In genomic region chr19:30666301-30666803, GRCh38 we compare ENCODE assay signal across 8 cellular contexts.
A peak's percentile ranks its signal among the peaks of the same experiment; 100 is the strongest.
DNase-seq lines count a peak whose midpoint lies in the region; ATAC-seq and TF ChIP-seq lines count a peak whose summit lies in the region.

No MANE protein-coding gene starts in this region.

- TF ChIP-seq CTCF in GM12874 (IDR thresholded peaks at IDR 0.05; ENCODE audit: insufficient read depth, low read depth, low read length): peak; percentile 92
- TF ChIP-seq CTCF in psoas muscle (IDR thresholded peaks at IDR 0.05): peak; percentile 78

- H3K9me3 Mint-ChIP-seq in activated T-cell treated with anti-CD3 and anti-CD28 coated beads, Interleukin-2, amount 50 U/mL, for 24 hours: no peaks in the 10 kb centered on the region

- no peak overlapping the region for H3K27ac Mint-ChIP-seq in activated T-cell treated with anti-CD3 and anti-CD28 coated beads, Interleukin-2, amount 50 U/mL, for 24 hours

- no peak overlapping the region for H3K4me3 Mint-ChIP-seq in activated T-cell treated with anti-CD3 and anti-CD28 coated beads, Interleukin-2, amount 50 U/mL, for 24 hours

- H3K4me3 ChIP-seq in psoas muscle: no peak overlapping the region

- no peaks in the 10 kb centered on the region for H3K4me1 Mint-ChIP-seq in activated T-cell treated with anti-CD3 and anti-CD28 coated beads, Interleukin-2, amount 50 U/mL, for 24 hours (ENCODE audit: low read depth)

- no peaks in the 10 kb centered on the region for H3K36me3 Mint-ChIP-seq in activated T-cell treated with anti-CD3 and anti-CD28 coated beads, Interleukin-2, amount 50 U/mL, for 24 hours (ENCODE audit: low read depth)

- H3K27ac ChIP-seq in psoas muscle: no peak overlapping the region

- WGBS in psoas muscle, 3 donors: 5% methylated on average over 10 to 11 of the region's 11 CpGs

- H3K4me1 ChIP-seq in psoas muscle: no peaks in the 10 kb centered on the region

- H3K36me3 ChIP-seq in psoas muscle (ENCODE audit: insufficient read depth in 1 of 2, low read depth in 1 of 2): no peaks in the 10 kb centered on the region

- peaks cover 58% of the 10 kb centered on the region for H3K27me3 Mint-ChIP-seq in activated T-cell treated with anti-CD3 and anti-CD28 coated beads, Interleukin-2, amount 50 U/mL, for 24 hours

- peak; percentile 64 for DNase-seq in AG08395 (ENCODE audit: low spot score)
- peak; percentile 54 for DNase-seq in NCI-H748 treated with DMSO at 0.1 percent for 48 hours (lab: John Stamatoyannopoulos, UW)
- DNase-seq in activated T-cell treated with anti-CD3 and anti-CD28 coated beads, Interleukin-2, amount 50 U/mL, for 24 hours: peak; percentile 60
- peak; percentile 32 for DNase-seq in germinal center (ENCODE audit: low spot score)
- peak; percentile 42 to 64 for DNase-seq in psoas muscle

- ATAC-seq in psoas muscle (peak in 1 of 4 donors; percentile 40), GM19035 (IDR thresholded peaks at IDR 0.05; ENCODE audit: unreplicated experiment) (no peak), GM18909 (IDR thresholded peaks at IDR 0.05; ENCODE audit: poor library complexity, unreplicated experiment) (no peak)

- H3K9me3 ChIP-seq in psoas muscle: no peaks in the 10 kb centered on the region

- peaks cover 0 to 37% (median 0%) of the 10 kb centered on the region in 3 donors for H3K27me3 ChIP-seq in psoas muscle (ENCODE audit: insufficient read depth in 3 of 3, low read length in 2 of 3)

- intact Hi-C loops in psoas muscle (cut with DNase I): loop anchor here (5.0 kb wide), 1 partner anchor 1556 kb away; no protein-coding TSS in a partner anchor
